15 cellular contexts compared by ENCODE assay signal in the genomic region with DNA sequence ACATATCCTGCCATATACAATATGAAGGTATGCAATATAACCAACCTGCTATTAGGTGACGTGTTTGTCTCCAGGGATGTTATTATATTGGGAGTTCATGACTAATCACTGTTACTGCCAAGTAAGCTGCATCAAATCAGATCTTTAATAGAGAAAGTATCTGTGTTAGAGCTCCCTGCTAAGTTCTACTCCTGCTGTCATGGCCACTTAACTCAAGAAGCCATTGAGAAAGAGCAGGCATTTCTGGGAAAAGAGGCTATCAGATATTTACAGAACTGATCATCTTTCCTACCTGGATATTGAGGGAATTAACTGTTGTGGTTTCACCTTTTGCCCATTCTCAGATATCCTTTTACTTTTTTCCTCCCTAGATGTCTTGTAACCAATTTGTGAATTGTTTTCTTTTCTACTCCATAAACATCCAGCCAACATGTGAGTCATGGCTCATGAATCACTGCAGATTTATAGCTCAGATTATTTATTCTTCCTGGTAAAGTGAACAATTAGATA.
DNase-seq lines count a peak whose midpoint lies in the region; ATAC-seq and TF ChIP-seq lines count a peak whose summit lies in the region.
"Had no signal": no experiment of that assay in that cellular context is flagged by ENCODE, and none has a peak within 500 bp of the region (broad histone marks: within the 10 kb centered on the region; RNA-seq: fewer than 3 reads in every experiment).

No MANE protein-coding gene starts in this region.

- peaks cover 12% of the 10 kb centered on the region for H3K4me1 Mint-ChIP-seq in MCF 10A (ENCODE audit: insufficient read depth, unreplicated experiment)
- H3K4me1 Mint-ChIP-seq in activated naive CD8-positive, alpha-beta T cell treated with anti-CD3 and anti-CD28 coated beads for 36 hours = no peaks in the 10 kb centered on the region
- H3K4me1 Mint-ChIP-seq: activated naive CD8-positive, alpha-beta T cell treated with anti-CD3 and anti-CD28 coated beads, Interleukin-2, amount 10 ng/mL, durations not matched to agents 7 days and 5 days; endodermal cell; naive thymus-derived CD8-positive, alpha-beta T cell; T-helper 17 cell had no signal

- H3K4me3 Mint-ChIP-seq in MCF 10A (ENCODE audit: unreplicated experiment) = no peak overlapping the region
- H3K4me3 Mint-ChIP-seq in activated naive CD8-positive, alpha-beta T cell treated with anti-CD3 and anti-CD28 coated beads for 36 hours = no peak overlapping the region
- H3K4me3 Mint-ChIP-seq: activated naive CD8-positive, alpha-beta T cell treated with anti-CD3 and anti-CD28 coated beads, Interleukin-2, amount 10 ng/mL, durations not matched to agents 7 days and 5 days; endodermal cell; naive thymus-derived CD8-positive, alpha-beta T cell; T-helper 17 cell had no signal

- H3K4me1 ChIP-seq in breast epithelium = no peaks in the 10 kb centered on the region
- peaks cover 10% of the 10 kb centered on the region for H3K4me1 ChIP-seq in RWPE2 (ENCODE audit: insufficient read depth, poor library complexity, severe bottlenecking)

- H3K27ac ChIP-seq in breast epithelium (peak overlapping the region in 1 of 2 donors; percentile 15), RWPE2 (ENCODE audit: poor library complexity, severe bottlenecking) (peak overlapping the region; percentile 20), dorsolateral prefrontal cortex (no peak overlapping the region)

- BruUV-seq in MCF 10A (replicated peaks; lab: Mats Ljungman, UMichigan) = no TSS peak

- H3K9me3 ChIP-seq in breast epithelium = no peaks in the 10 kb centered on the region
- H3K9me3 ChIP-seq in RWPE2 (ENCODE audit: severe bottlenecking) = no peaks in the 10 kb centered on the region

- TF ChIP-seq CTCF in MCF 10A (IDR thresholded peaks at IDR 0.05; ENCODE audit: unreplicated experiment) (no peak), breast epithelium (IDR thresholded peaks at IDR 0.05) (no peak), RWPE2 (IDR thresholded peaks at IDR 0.05; ENCODE audit: poor library complexity, severe bottlenecking) (no peak), dorsolateral prefrontal cortex (IDR thresholded peaks at IDR 0.05 in 54 of 56, conservative IDR thresholded peaks at IDR 0.05 in 2 of 56; ENCODE audit: low read depth in 1 of 56, partially characterized antibody in 56 of 56) (no peak)

- POLR2A ChIA-PET in MCF 10A (lab: Yijun Ruan, JAX) = no interaction called here

- no peaks in the 10 kb centered on the region for H3K9me3 Mint-ChIP-seq in MCF 10A (ENCODE audit: unreplicated experiment)
- H3K9me3 Mint-ChIP-seq in activated naive CD8-positive, alpha-beta T cell treated with anti-CD3 and anti-CD28 coated beads for 36 hours = no peaks in the 10 kb centered on the region
- H3K9me3 Mint-ChIP-seq: activated naive CD8-positive, alpha-beta T cell treated with anti-CD3 and anti-CD28 coated beads, Interleukin-2, amount 10 ng/mL, durations not matched to agents 7 days and 5 days; endodermal cell had no signal

- intact Hi-C loops in MCF 10A (cut with micrococcal nuclease) = no loop called here
- intact Hi-C loops in breast epithelium (cut with DNase I; ENCODE audit: low total_unique reads) = no loop called here
- intact Hi-C loops in dorsolateral prefrontal cortex (cut with DNase I) = no loop called here

- TF ChIP-seq POLR2A in breast epithelium (IDR thresholded peaks at IDR 0.05) = no peak

- ATAC-seq in RWPE2 (ENCODE audit: low read depth) (peak; percentile 94), GM18909 (IDR thresholded peaks at IDR 0.05; ENCODE audit: poor library complexity, unreplicated experiment) (no peak)
- ATAC-seq: naive thymus-derived CD8-positive, alpha-beta T cell; T-helper 17 cell had no signal

- H3K36me3 Mint-ChIP-seq in MCF 10A (ENCODE audit: insufficient read depth, unreplicated experiment) = no peaks in the 10 kb centered on the region
- no peaks in the 10 kb centered on the region for H3K36me3 Mint-ChIP-seq in activated naive CD8-positive, alpha-beta T cell treated with anti-CD3 and anti-CD28 coated beads for 36 hours
- H3K36me3 Mint-ChIP-seq: activated naive CD8-positive, alpha-beta T cell treated with anti-CD3 and anti-CD28 coated beads, Interleukin-2, amount 10 ng/mL, durations not matched to agents 7 days and 5 days; naive thymus-derived CD8-positive, alpha-beta T cell had no signal

- DNase-seq in MCF 10A (ENCODE audit: unreplicated experiment) (peak; percentile 61), breast epithelium (ENCODE audit: low spot score in 2 of 2) (no peak), RWPE2 (ENCODE audit: low spot score) (no peak), fibroblast of the conjunctiva (ENCODE audit: low read depth) (peak; percentile 6), dorsolateral prefrontal cortex (no peak)
- no peak for DNase-seq in activated naive CD8-positive, alpha-beta T cell treated with anti-CD3 and anti-CD28 coated beads for 36 hours
- no peak for DNase-seq in activated CD8-positive, alpha-beta memory T cell treated with anti-CD3 and anti-CD28 coated beads, Interleukin-2, amount 50 U/mL, for 48 hours
- DNase-seq: activated CD8-positive, alpha-beta memory T cell treated with anti-CD3 and anti-CD28 coated beads for 24 hours; activated naive CD8-positive, alpha-beta T cell treated with anti-CD3 and anti-CD28 coated beads, Interleukin-2, amount 10 ng/mL, durations not matched to agents 7 days and 5 days; AML-193; endodermal cell; naive thymus-derived CD8-positive, alpha-beta T cell; stimulated activated naive CD4-positive, alpha-beta T cell treated with Interleukin-2 at 50 U/mL for 16 hours; T-helper 17 cell had no signal

- CTCF ChIA-PET in MCF 10A (lab: Yijun Ruan, JAX) = no interaction called here

- no peaks in the 10 kb centered on the region for H3K27me3 ChIP-seq in breast epithelium
- H3K27me3 ChIP-seq in RWPE2 (ENCODE audit: insufficient read depth, poor library complexity, severe bottlenecking) = peaks cover 3% of the 10 kb centered on the region
- H3K27me3 ChIP-seq in dorsolateral prefrontal cortex = no peaks in the 10 kb centered on the region

- H3K4me3 ChIP-seq in breast epithelium (no peak overlapping the region), RWPE2 (ENCODE audit: severe bottlenecking) (no peak overlapping the region), dorsolateral prefrontal cortex (no peak overlapping the region)

- H3K27me3 Mint-ChIP-seq in MCF 10A (ENCODE audit: insufficient read depth, unreplicated experiment) = peaks cover 16% of the 10 kb centered on the region
- H3K27me3 Mint-ChIP-seq in activated naive CD8-positive, alpha-beta T cell treated with anti-CD3 and anti-CD28 coated beads for 36 hours = no peaks in the 10 kb centered on the region
- H3K27me3 Mint-ChIP-seq: activated naive CD8-positive, alpha-beta T cell treated with anti-CD3 and anti-CD28 coated beads, Interleukin-2, amount 10 ng/mL, durations not matched to agents 7 days and 5 days; naive thymus-derived CD8-positive, alpha-beta T cell; T-helper 17 cell had no signal

- H3K27ac Mint-ChIP-seq in MCF 10A (ENCODE audit: low read depth, unreplicated experiment) = peak overlapping the region; percentile 81
- H3K27ac Mint-ChIP-seq in activated naive CD8-positive, alpha-beta T cell treated with anti-CD3 and anti-CD28 coated beads for 36 hours = no peak overlapping the region
- H3K27ac Mint-ChIP-seq: activated naive CD8-positive, alpha-beta T cell treated with anti-CD3 and anti-CD28 coated beads, Interleukin-2, amount 10 ng/mL, durations not matched to agents 7 days and 5 days; endodermal cell; naive thymus-derived CD8-positive, alpha-beta T cell; T-helper 17 cell had no signal

- H3K36me3 ChIP-seq in breast epithelium (no peaks in the 10 kb centered on the region), RWPE2 (ENCODE audit: low read depth) (no peaks in the 10 kb centered on the region)

Comparison
In these comparisons a context has a peak if more than half of its experiments do, and no peak if none do; other contexts are left out.
1. DNase-seq: peak in MCF 10A (single experiment) and fibroblast of the conjunctiva (single experiment); none in breast epithelium (0 of 2), RWPE2 (single experiment), activated naive CD8-positive, alpha-beta T cell treated with anti-CD3 and anti-CD28 coated beads for 36 hours (single experiment), activated CD8-positive, alpha-beta memory T cell treated with anti-CD3 and anti-CD28 coated beads, Interleukin-2, amount 50 U/mL, for 48 hours (single experiment) and dorsolateral prefrontal cortex (0 of 10).